In genomic region chr1:44714944-44715571, GRCh38 we compare ENCODE assay signal across 8 cellular contexts. TPM values are rescaled to one million over a fixed set of nuclear protein-coding genes. Genes with fewer than 3 reads are reported as not detected.
A peak's percentile ranks its signal among the peaks of the same experiment; 100 is the strongest.
DNase-seq lines count a peak whose midpoint lies in the region; ATAC-seq, FAIRE-seq and TF ChIP-seq lines count a peak whose summit lies in the region.

No MANE protein-coding gene starts in this region.

- no peak for TF ChIP-seq POLR2A in HepG2 (IDR thresholded peaks at IDR 0.05; ENCODE audit: insufficient read depth in 1 of 2, low read depth in 2 of 2, low read length in 2 of 2)

- peak; percentile 44; the same call in 1 of the 2 replicates for TF ChIP-seq RAD21 in HepG2 (CRISPR knock-in tag; IDR thresholded peaks at IDR 0.05)

- H3K79me2 ChIP-seq in HepG2 (ENCODE audit: insufficient read depth, low read length): no peaks in the 10 kb centered on the region

- H3K27ac ChIP-seq in cingulate gyrus (ENCODE audit: low read depth, low read length) (peak overlapping the region; percentile 10), HepG2 (ENCODE audit: extremely low read length, insufficient read depth, low read length) (no peak overlapping the region)

- no peak overlapping the region for H2AFZ ChIP-seq in HepG2 (ENCODE audit: low read length)

- H3K9me3 ChIP-seq in HepG2 (ENCODE audit: low read length): no peaks in the 10 kb centered on the region

- peaks cover 33% of the 10 kb centered on the region for H3K4me1 ChIP-seq in HepG2 (ENCODE audit: insufficient read depth, low read length)

- peak; percentile 91 for DNase-seq in DMS53 (lab: John Stamatoyannopoulos, UW)
- peak; percentile 90 for DNase-seq in NCI-H510A treated with DMSO at 0.1 percent for 48 hours (lab: John Stamatoyannopoulos, UW)
- peak; percentile 72 for DNase-seq in HepG2 (ENCODE audit: low spot score)
- peak; percentile 35 to 53 for DNase-seq in stimulated activated CD8-positive, alpha-beta memory T cell treated with anti-CD3 and anti-CD28 coated beads, Interleukin-7, amount 100 ng/mL, for 4 hours (ENCODE audit: low read depth in 2 of 2)

- intact Hi-C loops in HepG2 (cut with micrococcal nuclease; ENCODE audit: unreplicated experiment): no loop called here

- H3K36me3 ChIP-seq in HepG2 (replicated peaks in 1 of 2; ENCODE audit: control insufficient read depth in 1 of 2, insufficient read depth in 2 of 2, low read length in 2 of 2): no peaks in the 10 kb centered on the region

- TF ChIP-seq CTCF in HepG2 (CRISPR knock-in tag; IDR thresholded peaks at IDR 0.05): peak; percentile 90

- peak; percentile 95 for FAIRE-seq in HepG2 (lab: Jason Lieb, UNC)

- in situ Hi-C loops in HepG2 (cut with HindIII; ENCODE audit: extremely low pct_ligation_motif_present, low pct_unique_long_range_greater_than_20kb): no loop called here

- H3K4me2 ChIP-seq in HepG2 (ENCODE audit: low read depth, low read length): peak overlapping the region; percentile 51

- POLR2A ChIA-PET in HepG2 (lab: Yijun Ruan, JAX): interaction anchor here (0.8 kb wide), 1 partner anchor 16 kb away, joined by 3 read pairs; the partner anchor contains the start of gene RNU5D-1

- BruUV-seq in HepG2 (replicated peaks; lab: Mats Ljungman, UMichigan): no TSS peak

- no peak overlapping the region for H3K4me3 ChIP-seq in HepG2 (replicated peaks in 1 of 3; ENCODE audit: insufficient read depth in 1 of 3, low read depth in 2 of 3, low read length in 3 of 3)

- CTCF ChIA-PET in HepG2 (lab: Yijun Ruan, JAX; ENCODE audit: low intra/inter-chr PET ratio, low total read pairs): interaction anchor here (1.4 kb wide), 1 partner anchor 14 kb away, joined by 4 read pairs; no protein-coding TSS in a partner anchor

- ATAC-seq in HG03108 (IDR thresholded peaks at IDR 0.05; ENCODE audit: unreplicated experiment): peak; percentile 48
- ATAC-seq in activated CD4-positive, CD25-positive, alpha-beta regulatory T cell treated with anti-CD3 and anti-CD28 coated beads, Interleukin-2, amount 50 U/mL, for 24 hours: peak; percentile 79 to 84
- peak; percentile 81 for ATAC-seq in HepG2
- ATAC-seq in GM18498 (IDR thresholded peaks at IDR 0.05; ENCODE audit: unreplicated experiment): no peak

- TF ChIP-seq EP300 in HepG2 (IDR thresholded peaks at IDR 0.05; ENCODE audit: low read depth in 2 of 2, low read length in 2 of 2): no peak
- no peak for TF ChIP-seq EP300 in HepG2 (CRISPR knock-in tag; IDR thresholded peaks at IDR 0.05; ENCODE audit: borderline replicate concordance)

- H3K9ac ChIP-seq in HepG2 (ENCODE audit: insufficient read depth, low read depth, low read length): no peak overlapping the region

- peaks cover 0 to 12% of the 10 kb centered on the region in 2 experiments; a peak in 1 of 5 replicates for H3K27me3 ChIP-seq in HepG2 (ENCODE audit: control insufficient read depth in 1 of 2, insufficient read depth in 2 of 2, low read length in 2 of 2)

- 5% methylated on average over 9 of the region's 9 CpGs for WGBS in HepG2 (ENCODE audit: low lambda C conversion rate)

- H4K20me1 ChIP-seq in HepG2 (ENCODE audit: insufficient read depth, low read length): no peaks in the 10 kb centered on the region

RNA-seq across cellular contexts. Expression of gene RNU5D-1, which starts 15.9 kb away (rescaled TPM):
- 165 TPM in 1 of 2 replicates, not detected in the other for total RNA-seq in HepG2 (2016; rRNA removed; fragmentation: Illumina TruSeq; extraction: Trizol)
- total RNA-seq in HepG2 (2016; cell fraction: cytosol; rRNA removed; fragmentation: Illumina TruSeq; extraction: Trizol; ENCODE audit: low read depth): 252 and 278 TPM in 2 replicates
- 103 and 268 TPM in 2 replicates for total RNA-seq in HepG2 (2016; cell fraction: insoluble cytoplasmic fraction; rRNA removed; fragmentation: Illumina TruSeq; extraction: Trizol)
- total RNA-seq in HepG2 (2016; cell fraction: membrane; rRNA removed; fragmentation: Illumina TruSeq; extraction: Trizol): 148 TPM in 1 of 2 replicates, not detected in the other
- total RNA-seq in HepG2 (2016; cell fraction: nucleus; rRNA removed; fragmentation: Illumina TruSeq; extraction: Trizol): 2,234 and 2,499 TPM in 2 replicates
- not detected in 2 replicates for polyA plus RNA-seq in HepG2 (2011; rRNA removed)
- not detected in 2 replicates for polyA plus RNA-seq in HepG2 (2011; cell fraction: cytosol; rRNA removed)
- polyA plus RNA-seq in HepG2 (2011; cell fraction: nucleus; rRNA removed): under 0.01 TPM in 1 of 2 replicates, not detected in the other
- polyA plus RNA-seq in HepG2 (2012): not detected in 2 replicates
- not detected in 2 replicates for polyA plus RNA-seq in HepG2 (2016; cell fraction: cytosol; fragmentation: Illumina TruSeq; extraction: Trizol; ENCODE audit: low read depth)
- polyA plus RNA-seq in HepG2 (2016; cell fraction: insoluble cytoplasmic fraction; fragmentation: Illumina TruSeq; extraction: Trizol; ENCODE audit: low read depth): not detected in 2 replicates
- not detected in 2 replicates for polyA plus RNA-seq in HepG2 (2016; cell fraction: membrane; fragmentation: Illumina TruSeq; extraction: Trizol; ENCODE audit: low read depth)
- not detected in 2 replicates for polyA plus RNA-seq in HepG2 (2016; cell fraction: nucleus; fragmentation: Illumina TruSeq; extraction: Trizol; ENCODE audit: insufficient read depth, low read depth)
- under 0.01 TPM in 2 replicates for polyA minus RNA-seq in HepG2 (2011; rRNA and poly(A)+ RNA removed; ENCODE audit: low replicate concordance)
- 1,580 and 1,780 TPM in 2 replicates for polyA minus RNA-seq in HepG2 (2011; cell fraction: cytosol; rRNA and poly(A)+ RNA removed)
- polyA minus RNA-seq in HepG2 (2011; cell fraction: nucleus; rRNA and poly(A)+ RNA removed): under 0.01 TPM in 2 replicates

RNA-seq across cellular contexts. Expression of gene KIF2C, which starts 24.6 kb away (rescaled TPM):
- total RNA-seq in HepG2 (2016; rRNA removed; fragmentation: Illumina TruSeq; extraction: Trizol): 53.7 and 72.9 TPM in 2 replicates
- 9.7 and 10.2 TPM in 2 replicates for total RNA-seq in HepG2 (2016; cell fraction: cytosol; rRNA removed; fragmentation: Illumina TruSeq; extraction: Trizol; ENCODE audit: low read depth)
- total RNA-seq in HepG2 (2016; cell fraction: insoluble cytoplasmic fraction; rRNA removed; fragmentation: Illumina TruSeq; extraction: Trizol): 54.6 and 71.7 TPM in 2 replicates
- 15.0 and 17.3 TPM in 2 replicates for total RNA-seq in HepG2 (2016; cell fraction: membrane; rRNA removed; fragmentation: Illumina TruSeq; extraction: Trizol)
- total RNA-seq in HepG2 (2016; cell fraction: nucleus; rRNA removed; fragmentation: Illumina TruSeq; extraction: Trizol): 38.6 and 44.7 TPM in 2 replicates
- polyA plus RNA-seq in HepG2 (2011; rRNA removed): 18.7 and 29.7 TPM in 2 replicates
- 19.6 and 27.5 TPM in 2 replicates for polyA plus RNA-seq in HepG2 (2011; cell fraction: cytosol; rRNA removed)
- 24.9 and 38.1 TPM in 2 replicates for polyA plus RNA-seq in HepG2 (2011; cell fraction: nucleus; rRNA removed)
- 10.5 and 22.4 TPM in 2 replicates for polyA plus RNA-seq in HepG2 (2012)
- 4.1 and 4.3 TPM in 2 replicates for polyA plus RNA-seq in HepG2 (2016; cell fraction: cytosol; fragmentation: Illumina TruSeq; extraction: Trizol; ENCODE audit: low read depth)
- 53.4 and 53.6 TPM in 2 replicates for polyA plus RNA-seq in HepG2 (2016; cell fraction: insoluble cytoplasmic fraction; fragmentation: Illumina TruSeq; extraction: Trizol; ENCODE audit: low read depth)
- 7.5 and 8.7 TPM in 2 replicates for polyA plus RNA-seq in HepG2 (2016; cell fraction: membrane; fragmentation: Illumina TruSeq; extraction: Trizol; ENCODE audit: low read depth)
- 60.0 and 62.0 TPM in 2 replicates for polyA plus RNA-seq in HepG2 (2016; cell fraction: nucleus; fragmentation: Illumina TruSeq; extraction: Trizol; ENCODE audit: insufficient read depth, low read depth)
- polyA minus RNA-seq in HepG2 (2011; rRNA and poly(A)+ RNA removed; ENCODE audit: low replicate concordance): 31.3 and 83.4 TPM in 2 replicates
- polyA minus RNA-seq in HepG2 (2011; cell fraction: cytosol; rRNA and poly(A)+ RNA removed): 16.1 and 23.2 TPM in 2 replicates
- polyA minus RNA-seq in HepG2 (2011; cell fraction: nucleus; rRNA and poly(A)+ RNA removed): 17.5 and 27.9 TPM in 2 replicates

RNA-seq across cellular contexts. Expression of gene ARMH1, which starts 40.5 kb away (rescaled TPM):
- not detected in 2 replicates for total RNA-seq in HepG2 (2016; rRNA removed; fragmentation: Illumina TruSeq; extraction: Trizol)
- not detected in 2 replicates for total RNA-seq in HepG2 (2016; cell fraction: cytosol; rRNA removed; fragmentation: Illumina TruSeq; extraction: Trizol; ENCODE audit: low read depth)
- total RNA-seq in HepG2 (2016; cell fraction: insoluble cytoplasmic fraction; rRNA removed; fragmentation: Illumina TruSeq; extraction: Trizol): 0.35 TPM in 1 of 2 replicates, not detected in the other
- total RNA-seq in HepG2 (2016; cell fraction: membrane; rRNA removed; fragmentation: Illumina TruSeq; extraction: Trizol): not detected in 2 replicates
- not detected in 2 replicates for total RNA-seq in HepG2 (2016; cell fraction: nucleus; rRNA removed; fragmentation: Illumina TruSeq; extraction: Trizol)
- 0.69 and 1.1 TPM in 2 replicates for polyA plus RNA-seq in HepG2 (2011; rRNA removed)
- polyA plus RNA-seq in HepG2 (2011; cell fraction: cytosol; rRNA removed): 0.37 and 0.52 TPM in 2 replicates
- 5.8 and 7.5 TPM in 2 replicates for polyA plus RNA-seq in HepG2 (2011; cell fraction: nucleus; rRNA removed)
- 0.35 and 1.7 TPM in 2 replicates for polyA plus RNA-seq in HepG2 (2012)
- not detected in 2 replicates for polyA plus RNA-seq in HepG2 (2016; cell fraction: cytosol; fragmentation: Illumina TruSeq; extraction: Trizol; ENCODE audit: low read depth)
- not detected in 2 replicates for polyA plus RNA-seq in HepG2 (2016; cell fraction: insoluble cytoplasmic fraction; fragmentation: Illumina TruSeq; extraction: Trizol; ENCODE audit: low read depth)
- polyA plus RNA-seq in HepG2 (2016; cell fraction: membrane; fragmentation: Illumina TruSeq; extraction: Trizol; ENCODE audit: low read depth): not detected in 2 replicates
- not detected in 2 replicates for polyA plus RNA-seq in HepG2 (2016; cell fraction: nucleus; fragmentation: Illumina TruSeq; extraction: Trizol; ENCODE audit: insufficient read depth, low read depth)
- polyA minus RNA-seq in HepG2 (2011; rRNA and poly(A)+ RNA removed; ENCODE audit: low replicate concordance): 2.2 TPM in 1 of 2 replicates, not detected in the other
- polyA minus RNA-seq in HepG2 (2011; cell fraction: cytosol; rRNA and poly(A)+ RNA removed): not detected in 2 replicates
- 1.7 TPM in 1 of 2 replicates, not detected in the other for polyA minus RNA-seq in HepG2 (2011; cell fraction: nucleus; rRNA and poly(A)+ RNA removed)

RNA-seq across cellular contexts. Expression of gene TMEM53, which starts 40.8 kb away (rescaled TPM):
- 12.6 and 13.8 TPM in 2 replicates for total RNA-seq in HepG2 (2016; rRNA removed; fragmentation: Illumina TruSeq; extraction: Trizol)
- 9.7 and 10.8 TPM in 2 replicates for total RNA-seq in HepG2 (2016; cell fraction: cytosol; rRNA removed; fragmentation: Illumina TruSeq; extraction: Trizol; ENCODE audit: low read depth)
- 11.0 and 12.5 TPM in 2 replicates for total RNA-seq in HepG2 (2016; cell fraction: insoluble cytoplasmic fraction; rRNA removed; fragmentation: Illumina TruSeq; extraction: Trizol)
- total RNA-seq in HepG2 (2016; cell fraction: membrane; rRNA removed; fragmentation: Illumina TruSeq; extraction: Trizol): 11.8 and 17.4 TPM in 2 replicates
- total RNA-seq in HepG2 (2016; cell fraction: nucleus; rRNA removed; fragmentation: Illumina TruSeq; extraction: Trizol): 5.8 and 7.3 TPM in 2 replicates
- 20.2 and 22.3 TPM in 2 replicates for polyA plus RNA-seq in HepG2 (2011; rRNA removed)
- 23.3 and 31.3 TPM in 2 replicates for polyA plus RNA-seq in HepG2 (2011; cell fraction: cytosol; rRNA removed)
- 16.1 and 17.2 TPM in 2 replicates for polyA plus RNA-seq in HepG2 (2011; cell fraction: nucleus; rRNA removed)
- polyA plus RNA-seq in HepG2 (2012): 14.0 and 14.1 TPM in 2 replicates
- polyA plus RNA-seq in HepG2 (2016; cell fraction: cytosol; fragmentation: Illumina TruSeq; extraction: Trizol; ENCODE audit: low read depth): 17.0 and 20.1 TPM in 2 replicates
- polyA plus RNA-seq in HepG2 (2016; cell fraction: insoluble cytoplasmic fraction; fragmentation: Illumina TruSeq; extraction: Trizol; ENCODE audit: low read depth): 14.9 and 21.4 TPM in 2 replicates
- polyA plus RNA-seq in HepG2 (2016; cell fraction: membrane; fragmentation: Illumina TruSeq; extraction: Trizol; ENCODE audit: low read depth): 17.6 and 20.4 TPM in 2 replicates
- 14.6 and 19.8 TPM in 2 replicates for polyA plus RNA-seq in HepG2 (2016; cell fraction: nucleus; fragmentation: Illumina TruSeq; extraction: Trizol; ENCODE audit: insufficient read depth, low read depth)
- polyA minus RNA-seq in HepG2 (2011; rRNA and poly(A)+ RNA removed; ENCODE audit: low replicate concordance): 19.3 and 62.1 TPM in 2 replicates
- polyA minus RNA-seq in HepG2 (2011; cell fraction: cytosol; rRNA and poly(A)+ RNA removed): 18.5 and 20.3 TPM in 2 replicates
- polyA minus RNA-seq in HepG2 (2011; cell fraction: nucleus; rRNA and poly(A)+ RNA removed): 5.9 and 6.3 TPM in 2 replicates
